8 cellular contexts compared by ENCODE assay signal in the genomic region with DNA sequence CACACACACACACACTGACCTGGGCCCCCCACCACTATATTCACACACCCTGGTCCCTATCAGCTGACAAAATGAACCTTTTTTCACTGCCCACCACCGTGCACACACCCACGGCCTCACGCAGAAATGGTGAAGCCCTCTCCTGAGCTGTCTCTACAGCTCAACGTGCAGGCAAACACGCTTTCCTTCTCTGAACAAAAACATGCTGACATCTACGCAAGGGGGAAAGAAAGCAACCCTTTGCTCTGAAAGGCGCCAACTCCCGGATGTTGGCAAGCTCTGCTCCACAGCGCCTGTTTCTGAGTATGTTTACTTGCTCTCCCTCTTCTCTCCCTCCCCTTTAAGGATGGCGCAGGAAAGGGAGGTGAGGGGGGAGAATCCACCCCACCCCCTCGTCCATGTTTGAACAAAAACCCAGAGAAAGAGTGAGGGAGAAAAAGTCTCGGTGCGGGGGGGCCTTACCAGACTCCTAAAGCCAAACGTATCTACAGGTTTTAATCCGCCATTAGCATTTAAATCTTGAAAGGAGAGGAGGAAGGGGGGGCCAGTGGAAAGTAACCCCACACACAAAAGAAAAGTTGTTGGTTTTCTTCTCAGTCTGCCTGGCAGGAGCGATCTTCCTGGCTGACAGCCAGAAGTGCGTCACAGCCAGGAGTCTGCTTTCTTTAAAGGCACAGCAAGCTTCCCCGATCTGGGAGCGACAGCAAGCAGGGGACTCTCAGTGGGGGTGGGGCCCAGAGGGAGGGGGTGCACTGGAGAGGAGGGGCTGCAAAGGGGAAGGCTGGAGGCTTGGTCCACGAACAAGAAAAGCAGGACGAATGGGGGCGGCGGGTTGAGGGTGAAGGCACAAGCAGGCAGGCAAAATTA. TPM values are rescaled to one million over a fixed set of nuclear protein-coding genes. Genes with fewer than 3 reads are reported as not detected.
A peak's percentile ranks its signal among the peaks of the same experiment; 100 is the strongest.
DNase-seq lines count a peak whose midpoint lies in the region; ATAC-seq and TF ChIP-seq lines count a peak whose summit lies in the region.

No MANE protein-coding gene starts in this region.

- H3K4me1 Mint-ChIP-seq in mesothelial cell of epicardium: peaks cover 10% of the 10 kb centered on the region

- ATAC-seq in HG03039 (IDR thresholded peaks at IDR 0.05; ENCODE audit: unreplicated experiment) (peak; percentile 41), HG02610 (IDR thresholded peaks at IDR 0.05; ENCODE audit: unreplicated experiment) (no peak)

- peak overlapping the region; percentile 79 for H3K4me3 ChIP-seq in epithelial cell of esophagus (ENCODE audit: low read length)

- DNase-seq in C1 segment of cervical spinal cord (lab: John Stamatoyannopoulos, UW) (peak; percentile 48 to 96 (median 92)), NCI-H82 treated with DMSO at 0.1 percent for 48 hours (lab: John Stamatoyannopoulos, UW; ENCODE audit: unreplicated experiment) (peak; percentile 46), epithelial cell of esophagus (ENCODE audit: low read depth) (peak; percentile 92), mesothelial cell of epicardium (ENCODE audit: low spot score in 2 of 2, unreplicated experiment in 2 of 2) (peak; percentile 88 to 95)
- peak; percentile 85 for DNase-seq in activated CD8-positive, alpha-beta memory T cell treated with anti-CD3 and anti-CD28 coated beads, Interleukin-2, amount 50 U/mL, for 48 hours
- DNase-seq in stimulated activated CD8-positive, alpha-beta memory T cell treated with anti-CD3 and anti-CD28 coated beads, Interleukin-12 subunit alpha, Interleukin-12 subunit beta, amount 100 ng/mL, for 4 hours (ENCODE audit: low read depth): peak; percentile 51

- H3K27ac Mint-ChIP-seq in mesothelial cell of epicardium: no peak overlapping the region

- H3K27me3 Mint-ChIP-seq in mesothelial cell of epicardium (ENCODE audit: low read depth): no peaks in the 10 kb centered on the region

- peaks cover 4% of the 10 kb centered on the region for H3K36me3 Mint-ChIP-seq in mesothelial cell of epicardium

- no peaks in the 10 kb centered on the region for H3K9me3 Mint-ChIP-seq in mesothelial cell of epicardium

- TF ChIP-seq CTCF in epithelial cell of esophagus (IDR thresholded peaks at IDR 0.05; ENCODE audit: insufficient read depth, low read depth, low read length, missing control alignments) (no peak), mesothelial cell of epicardium (IDR thresholded peaks at IDR 0.05; ENCODE audit: unreplicated experiment) (no peak)

- no peak overlapping the region for H3K4me3 Mint-ChIP-seq in mesothelial cell of epicardium

RNA-seq across cellular contexts. Expression of gene NUMA1, which starts 39.6 kb away (rescaled TPM):
- total RNA-seq in mesothelial cell of epicardium: 317 to 334 TPM (median 327 TPM) in 3 replicates

RNA-seq across cellular contexts. Expression of gene LRRC51, which starts 39.9 kb away (rescaled TPM):
- 3.0 to 5.2 TPM (median 4.3 TPM) in 3 replicates for total RNA-seq in mesothelial cell of epicardium

RNA-seq across cellular contexts. Expression of gene IL18BP, which starts 42.0 kb away (rescaled TPM):
- 18.4 to 20.9 TPM (median 18.6 TPM) in 3 replicates for total RNA-seq in mesothelial cell of epicardium
